In genomic region chr2:240946654-240947053, GRCh38 we compare ENCODE assay signal across 18 cellular contexts. TPM values are rescaled to one million over a fixed set of nuclear protein-coding genes. Genes with fewer than 3 reads are reported as not detected.
DNase-seq lines count a peak whose midpoint lies in the region; ATAC-seq and TF ChIP-seq lines count a peak whose summit lies in the region.
"Had no signal": no experiment of that assay in that cellular context is flagged by ENCODE, and none has a peak within 500 bp of the region (broad histone marks: within the 10 kb centered on the region; RNA-seq: fewer than 3 reads in every experiment).

No MANE protein-coding gene starts in this region.

- peaks cover 4% of the 10 kb centered on the region for H3K9me3 ChIP-seq in left ventricle myocardium inferior (replicated peaks)
- H3K9me3 ChIP-seq in lower lobe of right lung, result no peaks in the 10 kb centered on the region
- H3K9me3 ChIP-seq in upper lobe of right lung, result no peaks in the 10 kb centered on the region
- H3K9me3 ChIP-seq: upper lobe of left lung had no signal

- H3K27me3 ChIP-seq in left ventricle myocardium inferior (ENCODE audit: low read depth) (no peaks in the 10 kb centered on the region), lower lobe of right lung (ENCODE audit: low read depth) (no peaks in the 10 kb centered on the region), upper lobe of right lung (no peaks in the 10 kb centered on the region)
- H3K27me3 ChIP-seq: upper lobe of left lung had no signal

- in situ Hi-C loops in SK-MEL-5 (cut with HindIII; ENCODE audit: low pct_unique_long_range_greater_than_20kb, low sequenced_read_pairs), result no loop called here

- TF ChIP-seq CTCF in left ventricle myocardium inferior (IDR thresholded peaks at IDR 0.05; ENCODE audit: borderline replicate concordance) (no peak), lower lobe of right lung (IDR thresholded peaks at IDR 0.05) (no peak), upper lobe of right lung (IDR thresholded peaks at IDR 0.05) (no peak)

- ATAC-seq in Right ventricle myocardium inferior (no peak), lower lobe of right lung (peak; percentile 28 to 38), upper lobe of right lung (peak; percentile 73)
- ATAC-seq: activated CD8-positive, alpha-beta T cell treated with anti-CD3 and anti-CD28 coated beads, Interleukin-2, amount 10 ng/mL, durations not matched to agents 7 days and 5 days had no signal

- H3K4me1 ChIP-seq in left ventricle myocardium inferior (peaks cover under 1% of the 10 kb centered on the region), lower lobe of right lung (no peaks in the 10 kb centered on the region), upper lobe of right lung (no peaks in the 10 kb centered on the region)
- H3K4me1 ChIP-seq: upper lobe of left lung had no signal

- H3K4me3 ChIP-seq in left ventricle myocardium inferior, result no peak overlapping the region
- no peak overlapping the region for H3K4me3 ChIP-seq in lower lobe of right lung
- no peak overlapping the region for H3K4me3 ChIP-seq in upper lobe of right lung
- H3K4me3 ChIP-seq: upper lobe of left lung had no signal

- H3K27ac ChIP-seq in left ventricle myocardium inferior (replicated peaks) (no peak overlapping the region), lower lobe of right lung (no peak overlapping the region), upper lobe of right lung (no peak overlapping the region)
- H3K27ac ChIP-seq: upper lobe of left lung had no signal

- H3K36me3 ChIP-seq in left ventricle myocardium inferior (no peaks in the 10 kb centered on the region), lower lobe of right lung (no peaks in the 10 kb centered on the region), upper lobe of right lung (no peaks in the 10 kb centered on the region)
- H3K36me3 ChIP-seq: upper lobe of left lung had no signal

- DNase-seq in Right ventricle myocardium inferior (ENCODE audit: missing footprints), result peak; percentile 50
- no peak for DNase-seq in left ventricle myocardium inferior
- peak; percentile 30 for DNase-seq in SK-MEL-5 (ENCODE audit: low read depth, low spot score)
- DNase-seq in lower lobe of right lung, result peak; percentile 49
- peak; percentile 64 for DNase-seq in upper lobe of right lung
- no peak for DNase-seq in NCI-H1417 (lab: John Stamatoyannopoulos, UW)
- no peak for DNase-seq in activated CD4-positive, alpha-beta T cell treated with anti-CD3 and anti-CD28 coated beads, Interleukin-2, amount 50 U/mL, for 1 hour
- no peak for DNase-seq in NCI-H1436 (lab: John Stamatoyannopoulos, UW)
- DNase-seq: activated CD8-positive, alpha-beta T cell treated with anti-CD3 and anti-CD28 coated beads, Interleukin-2, amount 10 ng/mL, durations not matched to agents 7 days and 5 days; DMS53; erythroblast; NCI-H146; NCI-H526; SIG-M5 had no signal

- intact Hi-C loops in Right ventricle myocardium inferior (cut with DNase I) (no loop called here), left ventricle myocardium inferior (cut with micrococcal nuclease) (no loop called here), lower lobe of right lung (cut with DNase I) (no loop called here), upper lobe of right lung (cut with DNase I) (no loop called here)

RNA-seq across cellular contexts. Expression of gene CROCC2, which starts 40.5 kb away (rescaled TPM):
- not detected for total RNA-seq in Right ventricle myocardium inferior
- total RNA-seq in left ventricle myocardium inferior, result not detected
- total RNA-seq in SK-MEL-5 (2014; rRNA removed; shearing (Covaris generic)), result not detected in 2 replicates
- not detected in 2 replicates for polyA plus RNA-seq in SK-MEL-5 (2015; cell fraction: cytosol; rRNA removed)
- polyA plus RNA-seq in SK-MEL-5 (2015; cell fraction: nucleus; rRNA removed), result not detected in 2 replicates
- total RNA-seq in lower lobe of right lung, result 3.4 TPM
- 0.26 TPM for total RNA-seq in upper lobe of right lung
- total RNA-seq: activated CD8-positive, alpha-beta T cell treated with anti-CD3 and anti-CD28 coated beads, Interleukin-2, amount 10 ng/mL, durations not matched to agents 7 days and 5 days; lung microvascular endothelial cell had no signal
- polyA plus RNA-seq: AG04450, IgD-negative memory B cell had no signal

RNA-seq across cellular contexts. Expression of gene MAB21L4, which starts 50.7 kb away (rescaled TPM):
- total RNA-seq in Right ventricle myocardium inferior (not detected), left ventricle myocardium inferior (not detected), lower lobe of right lung (17.0 TPM), upper lobe of right lung (22.2 TPM)
- not detected in 2 replicates for total RNA-seq in SK-MEL-5 (2014; rRNA removed; shearing (Covaris generic))
- not detected in 2 replicates for polyA plus RNA-seq in SK-MEL-5 (2015; cell fraction: cytosol; rRNA removed)
- polyA plus RNA-seq in SK-MEL-5 (2015; cell fraction: nucleus; rRNA removed), result not detected in 2 replicates
- total RNA-seq: activated CD8-positive, alpha-beta T cell treated with anti-CD3 and anti-CD28 coated beads, Interleukin-2, amount 10 ng/mL, durations not matched to agents 7 days and 5 days; lung microvascular endothelial cell had no signal
- polyA plus RNA-seq: AG04450, IgD-negative memory B cell had no signal

RNA-seq across cellular contexts. Expression of gene SNED1, which starts 51.8 kb away (rescaled TPM):
- total RNA-seq in Right ventricle myocardium inferior, result 6.7 TPM
- total RNA-seq in left ventricle myocardium inferior, result 6.1 TPM
- total RNA-seq in SK-MEL-5 (2014; rRNA removed; shearing (Covaris generic)), result 0.11 and 0.13 TPM in 2 replicates
- polyA plus RNA-seq in SK-MEL-5 (2015; cell fraction: cytosol; rRNA removed), result 1.1 and 5.1 TPM in 2 replicates
- polyA plus RNA-seq in SK-MEL-5 (2015; cell fraction: nucleus; rRNA removed), result 0.99 and 4.7 TPM in 2 replicates
- 36.2 TPM for total RNA-seq in lower lobe of right lung
- total RNA-seq in upper lobe of right lung, result 38.4 TPM

Comparison
In these comparisons a context has a peak if more than half of its experiments do, and no peak if none do; other contexts are left out.
1. DNase-seq: peak in Right ventricle myocardium inferior (single experiment), SK-MEL-5 (single experiment), lower lobe of right lung (single experiment) and upper lobe of right lung (single experiment); none in left ventricle myocardium inferior (single experiment), NCI-H1417 (0 of 3), activated CD4-positive, alpha-beta T cell treated with anti-CD3 and anti-CD28 coated beads, Interleukin-2, amount 50 U/mL, for 1 hour (single experiment) and NCI-H1436 (single experiment).
2. RNA of gene MAB21L4, which starts 50.7 kb away (total RNA-seq): 22.2 TPM in upper lobe of right lung (single experiment) and 17.0 TPM in lower lobe of right lung (single experiment); not detected in Right ventricle myocardium inferior (single experiment), not detected in left ventricle myocardium inferior (single experiment) and not detected in SK-MEL-5; every median in the first group is over 10 times any median in the second.